14 cellular contexts compared by ENCODE assay signal in the genomic region with DNA sequence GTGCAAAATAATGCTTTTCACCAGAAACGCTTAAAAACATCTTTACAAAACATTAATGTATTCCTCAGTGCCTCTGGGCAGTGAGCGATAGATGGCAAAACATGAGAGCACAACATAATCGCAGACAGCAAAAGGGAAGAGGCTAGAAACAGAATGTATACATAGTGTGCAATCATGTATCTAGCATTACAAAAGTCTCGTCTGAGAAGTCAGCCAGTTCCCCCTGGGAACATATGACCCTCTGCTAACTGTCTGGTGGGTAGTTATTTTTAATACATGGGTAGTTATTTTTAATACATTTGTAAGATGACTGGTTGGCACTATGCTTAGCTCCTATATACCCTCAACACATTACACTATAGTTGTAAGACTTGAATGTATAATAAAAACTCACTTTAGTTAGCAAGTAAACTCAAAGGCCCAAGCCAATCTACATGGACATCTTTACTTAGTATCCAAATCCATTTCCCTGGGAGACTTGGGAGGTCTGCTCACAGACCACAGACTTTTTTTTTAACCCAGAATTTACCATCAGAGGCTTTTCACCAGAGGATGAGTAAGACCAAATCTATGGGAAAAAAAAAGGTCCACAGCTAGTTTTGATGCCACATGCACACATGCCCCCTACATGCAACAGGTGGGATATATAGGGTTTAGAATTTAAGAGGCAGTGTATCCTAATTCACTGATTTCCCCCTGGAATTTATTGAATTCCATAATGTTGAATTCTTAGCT.
DNase-seq lines count a peak whose midpoint lies in the region; ATAC-seq and TF ChIP-seq lines count a peak whose summit lies in the region.
"Had no signal": no experiment of that assay in that cellular context is flagged by ENCODE, and none has a peak within 500 bp of the region (broad histone marks: within the 10 kb centered on the region; RNA-seq: fewer than 3 reads in every experiment).

No MANE protein-coding gene starts in this region.

- H3K27ac ChIP-seq in AG04450 (ENCODE audit: low read depth, low read length): no peak overlapping the region
- no peak overlapping the region for H3K27ac ChIP-seq in H9 (ENCODE audit: insufficient read length, low read depth, low read length)
- H3K27ac ChIP-seq in SU-DHL-6 (ENCODE audit: low read depth, low read length): peak overlapping the region; percentile 64
- H3K27ac ChIP-seq: prostate gland had no signal

- H2BK120ac ChIP-seq in H9 (ENCODE audit: low read depth, low read length, poor library complexity, severe bottlenecking): no peak overlapping the region

- no peaks in the 10 kb centered on the region for H3K23me2 ChIP-seq in H9 (ENCODE audit: insufficient read length, low read depth, low read length, poor library complexity, severe bottlenecking)

- DNase-seq in AG04450 (ENCODE audit: low read depth, low spot score) (no peak), H9 (no peak), hepatic stellate cell (ENCODE audit: low spot score) (peak; percentile 26), NCI-H446 treated with DMSO at 0.1 percent for 48 hours (lab: John Stamatoyannopoulos, UW) (no peak)
- DNase-seq: activated CD8-positive, alpha-beta memory T cell treated with anti-CD3 and anti-CD28 coated beads, Interleukin-2, amount 10 ng/mL, durations not matched to agents 7 days and 5 days; Calu3; cerebellar nuclear complex; NCI-H1417 treated with DMSO at 0.1 percent for 48 hours; SHP77 had no signal

- H3T11ph ChIP-seq in H9 (ENCODE audit: low read length): no peak overlapping the region

- no peak overlapping the region for H3K9ac ChIP-seq in H9 (ENCODE audit: extremely low read depth, insufficient read length, low read length)
- peak overlapping the region; percentile 16; the same call in 1 of the 2 replicates for H3K9ac ChIP-seq in SU-DHL-6 (ENCODE audit: low read length)

- POLR2A ChIA-PET in AG04450 (lab: Yijun Ruan, JAX): interaction anchor here (1.1 kb wide), 1 partner anchor 76 kb away, joined by 3 read pairs; no protein-coding TSS in a partner anchor

- H4K8ac ChIP-seq in H9 (replicated peaks; ENCODE audit: insufficient read length, low read depth, low read length): no peak overlapping the region

- H3K4me3 Mint-ChIP-seq in H9: no peak overlapping the region
- H3K4me3 Mint-ChIP-seq: activated CD8-positive, alpha-beta memory T cell treated with anti-CD3 and anti-CD28 coated beads, Interleukin-2, amount 10 ng/mL, durations not matched to agents 7 days and 5 days had no signal

- H3K4me3 ChIP-seq in AG04450 (ENCODE audit: low read depth, low read length) (no peak overlapping the region), SU-DHL-6 (ENCODE audit: insufficient read depth, low read length, poor library complexity, severe bottlenecking) (peak overlapping the region; percentile 1)
- H3K4me3 ChIP-seq: prostate gland had no signal

- no peak overlapping the region for H2AFZ ChIP-seq in H9 (ENCODE audit: low read length)
- H2AFZ ChIP-seq in SU-DHL-6 (ENCODE audit: low read depth, low read length, severe bottlenecking): no peak overlapping the region

- H2BK15ac ChIP-seq in H9 (ENCODE audit: low read depth, low read length): no peak overlapping the region

- H3K36me3 Mint-ChIP-seq in H9 (ENCODE audit: insufficient read depth in 1 of 3, low read depth in 3 of 3): peaks cover 0 to 6% (median 5%) of the 10 kb centered on the region in 3 experiments; a peak in 2 of 7 replicates

- no peaks in the 10 kb centered on the region for H3K9me2 ChIP-seq in SU-DHL-6 (replicated peaks; ENCODE audit: insufficient read depth, low read length)

- no CpG with 5 or more reads among the region's 4 CpGs for WGBS in H9 (ENCODE audit: extremely low coverage, insufficient read length, low lambda C conversion rate)

- H2BK12ac ChIP-seq in H9 (ENCODE audit: insufficient read length, low read depth, low read length): no peak overlapping the region

- no peak overlapping the region for H4K91ac ChIP-seq in H9 (ENCODE audit: insufficient read length, low read depth, low read length)

- H3K9me3 Mint-ChIP-seq in H9: no peaks in the 10 kb centered on the region

- H3K18ac ChIP-seq in H9 (ENCODE audit: insufficient read length, low read depth, low read length): no peak overlapping the region

- H3K4ac ChIP-seq in H9 (ENCODE audit: low read depth, low read length): no peak overlapping the region

- H3K27me3 ChIP-seq in AG04450 (ENCODE audit: control insufficient read depth, insufficient read depth, low read length): no peaks in the 10 kb centered on the region
- no peaks in the 10 kb centered on the region for H3K27me3 ChIP-seq in H9 (ENCODE audit: insufficient read depth, low read length)
- no peaks in the 10 kb centered on the region for H3K27me3 ChIP-seq in SU-DHL-6 (ENCODE audit: low read length)

- TF ChIP-seq CTCF in AG04450 (IDR thresholded peaks at IDR 0.05; ENCODE audit: low read depth, low read length) (peak; percentile 58), H9 (conservative IDR thresholded peaks at IDR 0.05) (peak; percentile 54), SU-DHL-6 (IDR thresholded peaks at IDR 0.05; ENCODE audit: insufficient read depth, low read length, poor library complexity, severe bottlenecking) (peak; percentile 29)

- ATAC-seq in HG02870 (IDR thresholded peaks at IDR 0.05; ENCODE audit: unreplicated experiment) (no peak), HG03432 (IDR thresholded peaks at IDR 0.05; ENCODE audit: unreplicated experiment) (no peak), GM19351 (IDR thresholded peaks at IDR 0.05; ENCODE audit: unreplicated experiment) (no peak)
- ATAC-seq: activated CD8-positive, alpha-beta memory T cell treated with anti-CD3 and anti-CD28 coated beads, Interleukin-2, amount 10 ng/mL, durations not matched to agents 7 days and 5 days had no signal

- H4K5ac ChIP-seq in H9 (ENCODE audit: insufficient read length, low read depth, low read length): no peak overlapping the region

- peaks cover 8% of the 10 kb centered on the region for H3F3A ChIP-seq in SU-DHL-6 (ENCODE audit: insufficient read depth)

- H3K79me1 ChIP-seq in H9 (ENCODE audit: insufficient read depth, low read depth, low read length, poor library complexity, severe bottlenecking): no peaks in the 10 kb centered on the region

- no peak overlapping the region for H3K56ac ChIP-seq in H9 (ENCODE audit: insufficient read length, low read depth, low read length)

- CTCF ChIA-PET in AG04450 (lab: Charles Lee): interaction anchor here (1.0 to 1.4 kb wide), 6 partner anchors 29 to 133 kb away, joined by 3 to 4 read pairs (median 3); no protein-coding TSS in a partner anchor

- no peak overlapping the region for H3K23ac ChIP-seq in H9 (ENCODE audit: insufficient read length, low read depth, low read length)

- H3K4me2 ChIP-seq in H9 (ENCODE audit: insufficient read depth, insufficient read length, low read length) (no peak overlapping the region), SU-DHL-6 (ENCODE audit: low read depth, low read length, poor library complexity, severe bottlenecking) (peak overlapping the region; percentile 52)

- no peak overlapping the region for H2BK5ac ChIP-seq in H9 (ENCODE audit: insufficient read length, low read length)

- H3K9me3 ChIP-seq in AG04450 (ENCODE audit: control insufficient read depth, insufficient read depth, low read length) (no peaks in the 10 kb centered on the region; the same call in 1 of the 2 replicates), H9 (ENCODE audit: control insufficient read depth, low read depth, low read length) (no peaks in the 10 kb centered on the region), SU-DHL-6 (ENCODE audit: insufficient read depth, low read length) (no peaks in the 10 kb centered on the region)
- H3K9me3 ChIP-seq: prostate gland had no signal

- no peak overlapping the region for H2AK5ac ChIP-seq in H9 (ENCODE audit: insufficient read length, low read length)

- no peaks in the 10 kb centered on the region for H3K27me3 Mint-ChIP-seq in H9 (ENCODE audit: low read depth)
- H3K27me3 Mint-ChIP-seq: activated CD8-positive, alpha-beta memory T cell treated with anti-CD3 and anti-CD28 coated beads, Interleukin-2, amount 10 ng/mL, durations not matched to agents 7 days and 5 days had no signal

- no peak overlapping the region for H2BK20ac ChIP-seq in H9 (ENCODE audit: low read depth, low read length, poor library complexity, severe bottlenecking)

- H3K4me1 ChIP-seq in H9 (ENCODE audit: insufficient read depth, low read length): no peaks in the 10 kb centered on the region
- H3K4me1 ChIP-seq: prostate gland had no signal

- no peaks in the 10 kb centered on the region; the same call in 1 of the 2 replicates for H3K36me3 ChIP-seq in SU-DHL-6 (ENCODE audit: low read length)
- H3K36me3 ChIP-seq: prostate gland had no signal

- H3K4me1 Mint-ChIP-seq in H9: peaks cover 27 to 29% of the 10 kb centered on the region in 2 experiments

- H3K14ac ChIP-seq in H9 (ENCODE audit: insufficient read depth, low read length): no peak overlapping the region

- H3K79me2 ChIP-seq in H9 (ENCODE audit: insufficient read depth, low read length): no peaks in the 10 kb centered on the region
- peaks cover 50% of the 10 kb centered on the region for H3K79me2 ChIP-seq in SU-DHL-6 (ENCODE audit: insufficient read depth, low read length)

- no peaks in the 10 kb centered on the region for H4K20me1 ChIP-seq in H9 (ENCODE audit: control insufficient read depth, insufficient read depth, insufficient read length)
- H4K20me1 ChIP-seq in SU-DHL-6 (ENCODE audit: low read depth, low read length): no peaks in the 10 kb centered on the region

- H3K27ac Mint-ChIP-seq in H9: no peak overlapping the region
- H3K27ac Mint-ChIP-seq: activated CD8-positive, alpha-beta memory T cell treated with anti-CD3 and anti-CD28 coated beads, Interleukin-2, amount 10 ng/mL, durations not matched to agents 7 days and 5 days had no signal
